Comparison of ENCODE assay signal across 2 cellular contexts in the genomic region with DNA sequence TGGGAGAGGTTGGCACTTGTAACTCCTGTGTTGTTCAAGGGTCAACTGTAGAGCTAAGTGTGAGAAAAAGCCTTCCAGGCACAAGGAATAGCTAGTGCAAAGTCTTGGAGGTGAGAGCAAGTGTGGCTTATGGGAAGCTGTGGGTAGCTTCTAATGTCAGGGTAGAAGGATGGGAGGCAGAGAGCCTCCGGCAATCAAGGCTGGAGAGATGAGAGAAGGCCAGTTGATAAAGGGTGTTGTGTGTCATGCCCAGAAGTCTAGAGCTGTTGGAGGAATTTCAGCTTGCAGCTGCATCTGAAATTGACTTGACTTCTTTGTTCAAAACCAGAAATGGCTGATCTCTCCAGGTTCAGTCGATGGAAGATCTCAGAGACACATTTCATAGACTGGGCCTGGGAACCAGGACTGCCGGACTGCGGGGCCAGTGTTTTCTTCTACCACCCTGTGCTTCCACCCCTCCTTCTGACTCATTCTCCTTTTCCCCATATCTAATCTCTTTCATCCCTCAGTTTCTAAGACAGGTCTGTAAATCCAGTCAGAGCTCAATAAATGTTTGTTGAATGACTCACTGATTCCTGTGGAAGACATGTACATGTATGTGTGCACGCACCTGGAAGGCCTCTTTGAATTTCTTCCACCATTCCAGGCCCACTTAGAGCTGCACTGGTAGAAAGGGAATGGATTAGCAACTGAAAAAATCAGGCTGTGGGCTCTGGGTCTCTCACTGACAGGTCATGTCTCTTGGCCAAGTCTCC.
TF ChIP-seq lines count a peak whose summit lies in the region.

No MANE protein-coding gene starts in this region.

TF ChIP-seq in HepG2, 621 proteins besides CTCF, POLR2A, EP300 and RAD21:
- no peak for TF ChIP-seq ZNF235 (CRISPR knock-in tag; IDR thresholded peaks at IDR 0.05; ENCODE audit: borderline replicate concordance)
- TF ChIP-seq FOSL2 (CRISPR knock-in tag; IDR thresholded peaks at IDR 0.05): 0 out of 2 replicates have a peak, but pooled peaks have one; percentile 6
- no peak for TF ChIP-seq HNRNPK (IDR thresholded peaks at IDR 0.05; ENCODE audit: low read depth, low read length, poor library complexity, severe bottlenecking)

TF ChIP-seq in endothelial cell of umbilical vein, 7 proteins besides CTCF, POLR2A, EP300 and RAD21:
- TF ChIP-seq, protein P1, sequence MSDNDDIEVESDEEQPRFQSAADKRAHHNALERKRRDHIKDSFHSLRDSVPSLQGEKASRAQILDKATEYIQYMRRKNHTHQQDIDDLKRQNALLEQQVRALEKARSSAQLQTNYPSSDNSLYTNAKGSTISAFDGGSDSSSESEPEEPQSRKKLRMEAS (IDR thresholded peaks at IDR 0.05; ENCODE audit: insufficient read depth, insufficient read length): no peak
- TF ChIP-seq POLR2AphosphoS5 (IDR thresholded peaks at IDR 0.05; ENCODE audit: insufficient read depth, low read depth, low read length) (no peak), FOS (IDR thresholded peaks at IDR 0.05; ENCODE audit: borderline replicate concordance, insufficient read depth, low read length) (peak; percentile 53), MYC (IDR thresholded peaks at IDR 0.05; ENCODE audit: low read depth, low read length) (no peak), EZH2 (IDR thresholded peaks at IDR 0.05; ENCODE audit: borderline replicate concordance, low read depth, low read length, severe bottlenecking) (no peak), GATA2 (IDR thresholded peaks at IDR 0.05; ENCODE audit: insufficient read depth, insufficient read length, low read depth, low read length) (peak; percentile 28), JUN (IDR thresholded peaks at IDR 0.05; ENCODE audit: borderline replicate concordance, insufficient read depth, insufficient read length, low read depth) (no peak)
